9 cellular contexts compared by ENCODE assay signal in the genomic region with DNA sequence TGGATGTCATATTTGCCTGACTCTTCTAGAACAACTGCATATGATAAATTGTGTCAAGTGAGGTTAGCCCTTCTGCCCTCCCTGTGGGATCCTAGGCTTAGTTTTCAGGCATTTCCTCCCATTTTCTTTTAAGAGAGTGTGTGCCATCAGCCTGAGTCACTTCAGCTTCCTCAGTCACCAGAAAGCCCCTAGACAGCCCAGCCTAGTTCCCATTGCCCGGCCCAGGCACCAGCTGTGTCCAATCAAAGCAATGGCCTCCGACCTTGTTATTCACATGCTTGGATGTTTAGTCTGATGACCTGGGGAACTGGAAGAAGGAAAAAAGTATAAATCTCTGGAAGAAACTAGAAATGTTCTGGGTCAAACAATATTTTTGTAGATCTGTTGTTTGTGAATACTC.
DNase-seq lines count a peak whose midpoint lies in the region; ATAC-seq and TF ChIP-seq lines count a peak whose summit lies in the region.
"Had no signal": no experiment of that assay in that cellular context is flagged by ENCODE, and none has a peak within 500 bp of the region (broad histone marks: within the 10 kb centered on the region; RNA-seq: fewer than 3 reads in every experiment).

No MANE protein-coding gene starts in this region.

- H3K27me3 Mint-ChIP-seq in HFFc6 (ENCODE audit: insufficient read depth), result 0 out of 2 replicates have a peak, but pooled peaks cover 2% of the 10 kb centered on the region

- no peaks in the 10 kb centered on the region for H3K27me3 ChIP-seq in tibial artery
- H3K27me3 ChIP-seq: cardiac muscle cell had no signal

- TF ChIP-seq CTCF in HFFc6 (IDR thresholded peaks at IDR 0.05) (no peak), astrocyte of the spinal cord (IDR thresholded peaks at IDR 0.05; ENCODE audit: low read depth, low read length) (no peak), tibial artery (IDR thresholded peaks at IDR 0.05) (no peak)

- peak overlapping the region; percentile 67 to 70 for H3K27ac ChIP-seq in tibial artery
- H3K27ac ChIP-seq: cardiac muscle cell had no signal

- no peak overlapping the region for H3K4me3 ChIP-seq in astrocyte of the spinal cord (ENCODE audit: low read depth, low read length)
- no peak overlapping the region for H3K4me3 ChIP-seq in tibial artery
- H3K4me3 ChIP-seq: cardiac muscle cell had no signal

- no peaks in the 10 kb centered on the region for H3K9me3 Mint-ChIP-seq in HFFc6

- H3K36me3 ChIP-seq in tibial artery, result no peaks in the 10 kb centered on the region
- H3K36me3 ChIP-seq: cardiac muscle cell had no signal

- DNase-seq in HFFc6, result peak; percentile 43
- DNase-seq in astrocyte of the spinal cord (ENCODE audit: low read depth, low spot score), result peak; percentile 77
- peak; percentile 75 for DNase-seq in iris pigment epithelial cell (ENCODE audit: low read depth)
- peak; percentile 69 to 80 for DNase-seq in tibial artery
- DNase-seq in mesenteric fat pad (ENCODE audit: low spot score), result no peak
- DNase-seq in NCI-H187 treated with DMSO at 0.1 percent for 48 hours (lab: John Stamatoyannopoulos, UW), result no peak
- DNase-seq: GDM1 had no signal

- H3K4me1 Mint-ChIP-seq in HFFc6 (ENCODE audit: low read depth), result peaks cover 16% of the 10 kb centered on the region

- no peak for ATAC-seq in HG02763 (IDR thresholded peaks at IDR 0.05; ENCODE audit: unreplicated experiment)

- H3K36me3 Mint-ChIP-seq in HFFc6 (ENCODE audit: low read depth), result no peaks in the 10 kb centered on the region

- no peak overlapping the region; the same call in 1 of the 2 replicates for H3K27ac Mint-ChIP-seq in HFFc6

- in situ Hi-C loops in astrocyte of the spinal cord (cut with HindIII; ENCODE audit: low sequenced_read_pairs), result no loop called here

- intact Hi-C loops in tibial artery (cut with DNase I; ENCODE audit: low total_unique reads), result no loop called here

- H3K4me1 ChIP-seq in tibial artery, result peaks cover 0 to 29% (median 3%) of the 10 kb centered on the region in 4 donors

- no peak overlapping the region for H3K4me3 Mint-ChIP-seq in HFFc6

- H3K9me3 ChIP-seq in tibial artery, result no peaks in the 10 kb centered on the region

Comparison
In these comparisons a context has a peak if more than half of its experiments do, and no peak if none do; other contexts are left out.
1. DNase-seq: peak in HFFc6 (single experiment), astrocyte of the spinal cord (single experiment), iris pigment epithelial cell (single experiment) and tibial artery (2 of 2); none in mesenteric fat pad (single experiment) and NCI-H187 treated with DMSO at 0.1 percent for 48 hours (single experiment).